21 cellular contexts compared by ENCODE assay signal in genomic region chr10:62866451-62866850, GRCh38. TPM values are rescaled to one million over a fixed set of nuclear protein-coding genes. Genes with fewer than 3 reads are reported as not detected.
"Had no signal": no experiment of that assay in that cellular context is flagged by ENCODE, and none has a peak within 500 bp of the region (broad histone marks: within the 10 kb centered on the region; RNA-seq: fewer than 3 reads in every experiment).

No MANE protein-coding gene starts in this region.

- H3K4me3 Mint-ChIP-seq: activated T-cell treated with anti-CD3 and anti-CD28 coated beads, Interleukin-2, amount 50 U/mL, for 72 hours; effector memory CD8-positive, alpha-beta T cell had no signal

- ATAC-seq: activated CD4-positive, CD25-positive, alpha-beta regulatory T cell treated with anti-CD3 and anti-CD28 coated beads, Interleukin-2, amount 50 U/mL, for 24 hours; activated T-cell treated with anti-CD3 and anti-CD28 coated beads, Interleukin-2, amount 50 U/mL, for 72 hours; effector memory CD8-positive, alpha-beta T cell; gastroesophageal sphincter; heart left ventricle; left ventricle myocardium superior had no signal

- H3K9me3 ChIP-seq: gastroesophageal sphincter, heart left ventricle, thyroid gland had no signal

- DNase-seq: activated CD4-positive, alpha-beta T cell treated with anti-CD3 and anti-CD28 coated beads, Interleukin-2, amount 50 U/mL, for 1 hour; activated CD8-positive, alpha-beta memory T cell treated with anti-CD3 and anti-CD28 coated beads for 24 hours; activated CD8-positive, alpha-beta memory T cell treated with anti-CD3 and anti-CD28 coated beads, Interleukin-2, amount 50 U/mL, for 48 hours; activated effector memory CD4-positive, alpha-beta T cell treated with anti-CD3 and anti-CD28 coated beads, Interleukin-2, amount 50 U/mL, for 16 hours; activated naive CD4-positive, alpha-beta T cell treated with anti-CD3 and anti-CD28 coated beads, Interleukin-2, amount 50 U/mL, for 16 hours; activated T-cell treated with anti-CD3 and anti-CD28 coated beads, Interleukin-2, amount 50 U/mL, for 72 hours; effector memory CD8-positive, alpha-beta T cell; heart left ventricle; kidney glomerular epithelial cell; left ventricle myocardium superior; occipital lobe; retina; stimulated activated CD4-positive, alpha-beta T cell treated with anti-CD3 and anti-CD28 coated beads, Interleukin-12 subunit alpha, Interleukin-12 subunit beta, amount 100 ng/mL, for 4 hours; stimulated activated CD4-positive, alpha-beta T cell treated with anti-CD3 and anti-CD28 coated beads, Interleukin-1b, Interleukin-23, amount 100 ng/mL, for 48 hours; stimulated activated CD8-positive, alpha-beta memory T cell treated with anti-CD3 and anti-CD28 coated beads, Interleukin-4, amount 100 ng/mL, for 48 hours; stimulated activated naive CD4-positive, alpha-beta T cell; T1000; thyroid gland had no signal

- H3K4me1 ChIP-seq: gastroesophageal sphincter, thyroid gland had no signal

- H3K9me3 Mint-ChIP-seq: effector memory CD8-positive, alpha-beta T cell had no signal

- H3K27me3 ChIP-seq: gastroesophageal sphincter, thyroid gland had no signal

- H3K4me3 ChIP-seq: gastroesophageal sphincter, heart left ventricle, thyroid gland had no signal

- H3K27ac ChIP-seq: gastroesophageal sphincter, heart left ventricle, thyroid gland had no signal

- H3K27ac Mint-ChIP-seq: activated T-cell treated with anti-CD3 and anti-CD28 coated beads, Interleukin-2, amount 50 U/mL, for 72 hours; effector memory CD8-positive, alpha-beta T cell had no signal

- H3K36me3 ChIP-seq: gastroesophageal sphincter, heart left ventricle, thyroid gland had no signal

RNA-seq across cellular contexts. Expression of gene EGR2, which starts 50.3 kb away (rescaled TPM):
- total RNA-seq: dermis microvascular lymphatic vessel endothelial cell had no signal
